In genomic region chr7:46955526-46955925, GRCh38 we compare ENCODE assay signal across 23 cellular contexts.
"Had no signal": no experiment of that assay in that cellular context is flagged by ENCODE, and none has a peak within 500 bp of the region (broad histone marks: within the 10 kb centered on the region; RNA-seq: fewer than 3 reads in every experiment).

No MANE protein-coding gene starts in this region.

- H3K36me3 ChIP-seq: SJSA1 had no signal

- H3K4me3 ChIP-seq: SJSA1, SK-N-MC had no signal

- H3K27me3 ChIP-seq: SJSA1 had no signal

- H3K9me3 ChIP-seq: SJSA1 had no signal

- FAIRE-seq: HepG2, RCC 7860 had no signal

- H3K27ac ChIP-seq: SJSA1, SK-N-MC had no signal

- DNase-seq: IMR-90, Karpas-422, KG1, MM.1S, NCI-H1092 treated with DMSO at 0.1 percent for 48 hours, NCI-H1436, NCI-H187, NCI-H2029, NCI-H2081 treated with DMSO at 0.1 percent for 48 hours, NCI-H2171, NCI-H226, NCI-H446, NCI-H510A, NCI-H524 treated with DMSO at 0.1 percent for 48 hours, NCI-H69, NCI-H774, Right ventricle myocardium superior, RPMI8226, SIG-M5 had no signal
